In the genomic region with DNA sequence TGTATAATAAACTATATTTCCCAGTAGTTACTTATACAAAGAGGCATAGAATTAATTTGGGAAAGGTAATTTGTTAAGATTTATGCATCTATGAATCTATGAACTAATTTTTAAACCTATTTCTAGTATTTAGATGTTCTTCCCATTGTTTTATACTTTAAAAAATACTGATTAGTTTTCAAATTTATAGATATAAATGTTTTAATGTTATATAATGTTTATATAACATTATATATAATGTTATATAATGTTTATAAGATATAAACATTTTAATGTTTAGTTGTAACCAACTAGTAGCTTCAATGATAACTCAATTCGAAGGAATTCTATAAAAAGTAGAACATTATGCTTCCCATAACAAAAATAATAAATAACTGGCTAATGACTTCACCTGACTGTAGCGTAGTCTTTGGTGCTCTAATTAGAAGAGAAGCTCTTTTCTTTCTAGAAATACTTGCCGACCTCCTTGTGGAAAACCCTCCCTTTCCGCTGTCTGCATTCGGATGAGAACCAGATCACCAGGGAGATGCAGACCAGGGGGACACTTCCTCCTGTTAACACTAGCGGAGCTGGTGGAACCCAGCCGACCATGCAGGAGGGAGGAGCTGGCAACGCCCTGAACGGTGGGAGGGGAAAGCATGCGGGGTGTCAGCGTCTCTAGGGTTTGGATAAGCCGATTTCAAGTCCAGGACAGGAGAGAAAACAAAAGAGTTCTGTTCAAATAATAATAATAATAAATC, we compare ENCODE assay signal across 8 cellular contexts.
DNase-seq lines count a peak whose midpoint lies in the region; ATAC-seq and TF ChIP-seq lines count a peak whose summit lies in the region.

No MANE protein-coding gene starts in this region.

- TF ChIP-seq CTCF in fibroblast of pulmonary artery (IDR thresholded peaks at IDR 0.05; ENCODE audit: low read length, missing control alignments) (peak; percentile 20), thoracic aorta (IDR thresholded peaks at IDR 0.05) (no peak)

- peak; percentile 15 for DNase-seq in DMS79 treated with DMSO at 0.1 percent for 48 hours (lab: John Stamatoyannopoulos, UW)
- peak; percentile 60 for DNase-seq in KG1 (lab: John Stamatoyannopoulos, UW)
- DNase-seq in RKO (ENCODE audit: low spot score), result peak; percentile 95
- peak; percentile 35 for DNase-seq in activated T-helper 1 cell treated with Interleukin-2 at 50 U/mL for 16 hours (ENCODE audit: low read depth)
- peak; percentile 85 for DNase-seq in fibroblast of pulmonary artery (ENCODE audit: low read depth)
- peak; percentile 71 for DNase-seq in neuronal stem cell (ENCODE audit: low spot score)
- DNase-seq in thoracic aorta (ENCODE audit: low spot score), result no peak

- no peaks in the 10 kb centered on the region for H3K79me1 ChIP-seq in neuronal stem cell (ENCODE audit: low read depth, low read length)

- H2BK5ac ChIP-seq in neuronal stem cell (ENCODE audit: low read length), result no peak overlapping the region

- no CpG with 5 or more reads among the region's 12 CpGs for WGBS in neuronal stem cell (ENCODE audit: extremely low coverage in 2 of 2, insufficient read length in 2 of 2, insufficient replicate concordance in 1 of 2), 2 donors

- peaks cover 0 to 6% of the 10 kb centered on the region in 2 donors for H3K4me1 ChIP-seq in neuronal stem cell (ENCODE audit: control insufficient read depth in 2 of 2, insufficient read depth in 1 of 2, low read depth in 1 of 2, low read length in 2 of 2)
- H3K4me1 ChIP-seq in thoracic aorta (ENCODE audit: control insufficient read depth in 1 of 2, low read depth in 2 of 2), result peaks cover 4 to 7% of the 10 kb centered on the region in 2 donors

- H2BK120ac ChIP-seq in neuronal stem cell (ENCODE audit: low read depth, low read length), result no peak overlapping the region

- H3K18ac ChIP-seq in neuronal stem cell (ENCODE audit: low read length), result no peak overlapping the region

- peak overlapping the region; percentile 77 for H2AFZ ChIP-seq in neuronal stem cell (ENCODE audit: low read length)

- peak overlapping the region; percentile 72 for H3K4me3 ChIP-seq in fibroblast of pulmonary artery (replicated peaks; ENCODE audit: low read depth, low read length)
- H3K4me3 ChIP-seq in neuronal stem cell (ENCODE audit: low read length in 2 of 2), result peak overlapping the region in 1 of 2 donors; percentile 89
- H3K4me3 ChIP-seq in thoracic aorta, result peak overlapping the region; percentile 98

- peaks cover 0 to 22% (median 0%) of the 10 kb centered on the region in 3 experiments for H3K27me3 ChIP-seq in neuronal stem cell (ENCODE audit: control insufficient read depth in 3 of 3, insufficient read depth in 3 of 3, low read depth in 1 of 3, low read length in 3 of 3)
- no peaks in the 10 kb centered on the region for H3K27me3 ChIP-seq in thoracic aorta (replicated peaks; ENCODE audit: insufficient read depth)

- peak overlapping the region; percentile 33 for H3K4me2 ChIP-seq in neuronal stem cell (ENCODE audit: insufficient read depth, low read length, poor library complexity, severe bottlenecking)

- no peak overlapping the region for H3K27ac ChIP-seq in neuronal stem cell (replicated peaks; ENCODE audit: low read length)
- H3K27ac ChIP-seq in thoracic aorta, result no peak overlapping the region

- H3K4ac ChIP-seq in neuronal stem cell (ENCODE audit: low read length), result no peak overlapping the region

- H3K23ac ChIP-seq in neuronal stem cell (ENCODE audit: low read depth, low read length, poor library complexity), result no peak overlapping the region

- no peak overlapping the region for H4K8ac ChIP-seq in neuronal stem cell (ENCODE audit: low read depth, low read length)

- H3K9me3 ChIP-seq in neuronal stem cell (replicated peaks in 1 of 2; ENCODE audit: control insufficient read depth in 2 of 2, insufficient read depth in 1 of 2, low read depth in 1 of 2, low read length in 2 of 2), result no peaks in the 10 kb centered on the region
- no peaks in the 10 kb centered on the region for H3K9me3 ChIP-seq in thoracic aorta

- H3K36me3 ChIP-seq in neuronal stem cell (replicated peaks in 1 of 2; ENCODE audit: control insufficient read depth in 2 of 2, insufficient read depth in 2 of 2, low read length in 2 of 2) (no peaks in the 10 kb centered on the region), thoracic aorta (no peaks in the 10 kb centered on the region)

- H2BK12ac ChIP-seq in neuronal stem cell (ENCODE audit: low read length), result no peak overlapping the region

- H3K9ac ChIP-seq in neuronal stem cell (ENCODE audit: low read depth, low read length, poor library complexity), result no peak overlapping the region

- ATAC-seq in GM21619 (IDR thresholded peaks at IDR 0.05; ENCODE audit: unreplicated experiment), result peak; percentile 49
- ATAC-seq in thoracic aorta (ENCODE audit: insufficient number of reproducible peaks, low FRiP score, low read depth), result no peak

- H3K14ac ChIP-seq in neuronal stem cell (ENCODE audit: low read length), result no peak overlapping the region

- H2AK5ac ChIP-seq in neuronal stem cell (ENCODE audit: low read depth, low read length), result no peak overlapping the region

- H4K91ac ChIP-seq in neuronal stem cell (ENCODE audit: low read depth, low read length, poor library complexity), result no peak overlapping the region

- no peak overlapping the region for H2BK15ac ChIP-seq in neuronal stem cell (ENCODE audit: low read length)
